ENCODE assay signal across 14 cellular contexts in genomic region chrY:12546746-12547420, GRCh38.
"Had no signal": no experiment of that assay in that cellular context is flagged by ENCODE, and none has a peak within 500 bp of the region (broad histone marks: within the 10 kb centered on the region; RNA-seq: fewer than 3 reads in every experiment).

No MANE protein-coding gene starts in this region.

- H3K27ac Mint-ChIP-seq: activated naive CD4-positive, alpha-beta T cell treated with anti-CD3 and anti-CD28 coated beads for 36 hours; naive thymus-derived CD8-positive, alpha-beta T cell; type B pancreatic cell had no signal

- H3K27ac ChIP-seq: adrenal gland, cardiac muscle cell, epithelial cell of prostate, gastrocnemius medialis had no signal

- H3K36me3 ChIP-seq: adrenal gland, cardiac muscle cell, gastrocnemius medialis had no signal

- H3K9me3 Mint-ChIP-seq: type B pancreatic cell had no signal

- DNase-seq: activated CD4-positive, alpha-beta T cell treated with anti-CD3 and anti-CD28 coated beads for 48 hours; activated CD8-positive, alpha-beta memory T cell treated with anti-CD3 and anti-CD28 coated beads for 24 hours; activated naive CD4-positive, alpha-beta T cell treated with anti-CD3 and anti-CD28 coated beads for 36 hours; adrenal gland; gastrocnemius medialis; islet precursor cell; naive thymus-derived CD8-positive, alpha-beta T cell; retina; stimulated activated CD4-positive, alpha-beta T cell treated with anti-CD3 and anti-CD28 coated beads, Interleukin-4, amount 100 ng/mL, for 1 hour; stimulated activated naive CD4-positive, alpha-beta T cell had no signal

- H3K36me3 Mint-ChIP-seq: naive thymus-derived CD8-positive, alpha-beta T cell; type B pancreatic cell had no signal

- H3K4me3 Mint-ChIP-seq: activated naive CD4-positive, alpha-beta T cell treated with anti-CD3 and anti-CD28 coated beads for 36 hours; naive thymus-derived CD8-positive, alpha-beta T cell; type B pancreatic cell had no signal

- H3K27me3 Mint-ChIP-seq: naive thymus-derived CD8-positive, alpha-beta T cell; type B pancreatic cell had no signal

- H3K27me3 ChIP-seq: adrenal gland, cardiac muscle cell, gastrocnemius medialis had no signal

- ATAC-seq: gastrocnemius medialis; left lobe of liver; naive thymus-derived CD8-positive, alpha-beta T cell had no signal

- H3K4me1 ChIP-seq: adrenal gland, gastrocnemius medialis had no signal

- H3K4me3 ChIP-seq: adrenal gland, cardiac muscle cell, gastrocnemius medialis had no signal
